Comparison of ENCODE assay signal across 8 cellular contexts in genomic region chr13:114234645-114235421, GRCh38. TPM values are rescaled to one million over a fixed set of nuclear protein-coding genes. Genes with fewer than 3 reads are reported as not detected.
DNase-seq lines count a peak whose midpoint lies in the region; ATAC-seq, FAIRE-seq and TF ChIP-seq lines count a peak whose summit lies in the region.

Gene CDC16, plus strand, starts transcription at chr13:114234897. Its CDS starts 188 bp downstream, at chr13:114235085.

- TF ChIP-seq POLR2A in GM15510 (IDR thresholded peaks at IDR 0.05; ENCODE audit: borderline replicate concordance, extremely low read depth, insufficient read length): peak; percentile 63

- no peaks in the 10 kb centered on the region for H3K27me3 ChIP-seq in right atrium auricular region

- peak within 1 kb of the TSS; percentile 86 for H3K4me3 ChIP-seq in right atrium auricular region

- no peaks in the 10 kb centered on the region for H3K9me3 ChIP-seq in right atrium auricular region

- H3K4me1 ChIP-seq in right atrium auricular region: peaks cover 0 to 15% of the 10 kb centered on the region in 2 donors

- peak; percentile 78 for FAIRE-seq in urothelium cell line (lab: Jason Lieb, UNC)

- DNase-seq in NCI-H1694 (lab: John Stamatoyannopoulos, UW) (peak; percentile 89), T-helper 2 cell (peak; percentile 47 to 91 (median 60)), right atrium auricular region (ENCODE audit: low spot score) (peak; percentile 95), pulmonary artery endothelial cell (ENCODE audit: low read depth, low spot score) (peak; percentile 74), urothelium cell line (ENCODE audit: low spot score) (peak; percentile 98)

- TF ChIP-seq CTCF in right atrium auricular region (IDR thresholded peaks at IDR 0.05): peak in 1 of 2 donors; percentile 43

- H3K36me3 ChIP-seq in right atrium auricular region: peaks cover 25% of the 10 kb centered on the region

- H3K27ac ChIP-seq in angular gyrus (ENCODE audit: low read depth, low read length): peak within 1 kb of the TSS; percentile 73
- peak within 1 kb of the TSS; percentile 79 to 90 for H3K27ac ChIP-seq in right atrium auricular region

- peak; percentile 81 for ATAC-seq in HG02884 (IDR thresholded peaks at IDR 0.05; ENCODE audit: unreplicated experiment)

RNA-seq across cellular contexts. Expression of gene CDC16, which starts in this region (rescaled TPM):
- 10 to 100 TPM; 21.1 to 31.8 TPM for total RNA-seq in right atrium auricular region
- total RNA-seq in pulmonary artery endothelial cell: 40.7 and 45.4 TPM in 2 replicates

Comparison
In these comparisons a context has a peak if more than half of its experiments do, and no peak if none do; other contexts are left out.
1. Peak in every context shown above with its lines: DNase-seq, ATAC-seq, H3K4me3 ChIP-seq and H3K27ac ChIP-seq.